Comparison of ENCODE assay signal across 1 cellular context in genomic region chr11:95923730-95924413, GRCh38.
TF ChIP-seq lines count a peak whose summit lies in the region.

MTMR2 (minus strand) TSS chr11:95924107; CDS start chr11:95923954, 153 bp downstream.

TF ChIP-seq in HepG2, 621 proteins besides CTCF, POLR2A, EP300 and RAD21 (continued from another document and continues in another):
- TF ChIP-seq, protein P1, sequence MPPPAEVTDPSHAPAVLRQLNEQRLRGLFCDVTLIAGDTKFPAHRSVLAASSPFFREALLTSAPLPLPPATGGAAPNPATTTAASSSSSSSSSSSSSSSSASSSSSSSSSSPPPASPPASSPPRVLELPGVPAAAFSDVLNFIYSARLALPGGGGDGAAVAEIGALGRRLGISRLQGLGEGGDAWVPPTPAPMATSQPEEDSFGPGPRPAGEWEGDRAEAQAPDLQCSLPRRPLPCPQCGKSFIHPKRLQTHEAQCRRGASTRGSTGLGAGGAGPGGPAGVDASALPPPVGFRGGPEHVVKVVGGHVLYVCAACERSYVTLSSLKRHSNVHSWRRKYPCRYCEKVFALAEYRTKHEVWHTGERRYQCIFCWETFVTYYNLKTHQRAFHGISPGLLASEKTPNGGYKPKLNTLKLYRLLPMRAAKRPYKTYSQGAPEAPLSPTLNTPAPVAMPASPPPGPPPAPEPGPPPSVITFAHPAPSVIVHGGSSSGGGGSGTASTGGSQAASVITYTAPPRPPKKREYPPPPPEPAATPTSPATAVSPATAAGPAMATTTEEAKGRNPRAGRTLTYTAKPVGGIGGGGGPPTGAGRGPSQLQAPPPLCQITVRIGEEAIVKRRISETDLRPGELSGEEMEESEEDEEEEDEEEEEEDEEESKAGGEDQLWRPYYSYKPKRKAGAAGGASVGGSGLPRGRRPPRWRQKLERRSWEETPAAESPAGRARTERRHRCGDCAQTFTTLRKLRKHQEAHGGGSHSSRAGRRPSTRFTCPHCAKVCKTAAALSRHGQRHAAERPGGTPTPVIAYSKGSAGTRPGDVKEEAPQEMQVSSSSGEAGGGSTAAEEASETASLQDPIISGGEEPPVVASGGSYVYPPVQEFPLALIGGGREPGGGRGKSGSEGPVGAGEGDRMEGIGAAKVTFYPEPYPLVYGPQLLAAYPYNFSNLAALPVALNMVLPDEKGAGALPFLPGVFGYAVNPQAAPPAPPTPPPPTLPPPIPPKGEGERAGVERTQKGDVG (CRISPR knock-in tag; IDR thresholded peaks at IDR 0.05; ENCODE audit: borderline replicate concordance): peak; percentile 83; the same call in 1 of the 2 replicates
- peak; percentile 56; the same call in 1 of the 2 replicates for TF ChIP-seq BCL6 (CRISPR knock-in tag; IDR thresholded peaks at IDR 0.05)
- TF ChIP-seq ERF (CRISPR knock-in tag; IDR thresholded peaks at IDR 0.05): peak; percentile 77; the same call in 1 of the 2 replicates
- no peak for TF ChIP-seq SRSF4 (IDR thresholded peaks at IDR 0.05; ENCODE audit: low read depth, low read length, poor library complexity, severe bottlenecking)
- peak; percentile 65; the same call in 1 of the 2 replicates for TF ChIP-seq ZNF841 (CRISPR knock-in tag; IDR thresholded peaks at IDR 0.05; ENCODE audit: borderline replicate concordance)
- TF ChIP-seq SRY (CRISPR knock-in tag; IDR thresholded peaks at IDR 0.05): peak; percentile 95; the same call in 1 of the 2 replicates
- TF ChIP-seq, protein P2, sequence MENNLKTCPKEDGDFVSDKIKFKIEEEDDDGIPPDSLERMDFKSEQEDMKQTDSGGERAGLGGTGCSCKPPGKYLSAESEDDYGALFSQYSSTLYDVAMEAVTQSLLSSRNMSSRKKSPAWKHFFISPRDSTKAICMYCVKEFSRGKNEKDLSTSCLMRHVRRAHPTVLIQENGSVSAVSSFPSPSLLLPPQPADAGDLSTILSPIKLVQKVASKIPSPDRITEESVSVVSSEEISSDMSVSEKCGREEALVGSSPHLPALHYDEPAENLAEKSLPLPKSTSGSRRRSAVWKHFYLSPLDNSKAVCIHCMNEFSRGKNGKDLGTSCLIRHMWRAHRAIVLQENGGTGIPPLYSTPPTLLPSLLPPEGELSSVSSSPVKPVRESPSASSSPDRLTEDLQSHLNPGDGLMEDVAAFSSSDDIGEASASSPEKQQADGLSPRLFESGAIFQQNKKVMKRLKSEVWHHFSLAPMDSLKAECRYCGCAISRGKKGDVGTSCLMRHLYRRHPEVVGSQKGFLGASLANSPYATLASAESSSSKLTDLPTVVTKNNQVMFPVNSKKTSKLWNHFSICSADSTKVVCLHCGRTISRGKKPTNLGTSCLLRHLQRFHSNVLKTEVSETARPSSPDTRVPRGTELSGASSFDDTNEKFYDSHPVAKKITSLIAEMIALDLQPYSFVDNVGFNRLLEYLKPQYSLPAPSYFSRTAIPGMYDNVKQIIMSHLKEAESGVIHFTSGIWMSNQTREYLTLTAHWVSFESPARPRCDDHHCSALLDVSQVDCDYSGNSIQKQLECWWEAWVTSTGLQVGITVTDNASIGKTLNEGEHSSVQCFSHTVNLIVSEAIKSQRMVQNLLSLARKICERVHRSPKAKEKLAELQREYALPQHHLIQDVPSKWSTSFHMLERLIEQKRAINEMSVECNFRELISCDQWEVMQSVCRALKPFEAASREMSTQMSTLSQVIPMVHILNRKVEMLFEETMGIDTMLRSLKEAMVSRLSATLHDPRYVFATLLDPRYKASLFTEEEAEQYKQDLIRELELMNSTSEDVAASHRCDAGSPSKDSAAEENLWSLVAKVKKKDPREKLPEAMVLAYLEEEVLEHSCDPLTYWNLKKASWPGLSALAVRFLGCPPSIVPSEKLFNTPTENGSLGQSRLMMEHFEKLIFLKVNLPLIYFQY (CRISPR knock-in tag; IDR thresholded peaks at IDR 0.05; ENCODE audit: borderline replicate concordance): no peak
- TF ChIP-seq FOXP1 (IDR thresholded peaks at IDR 0.05): no peak
- no peak for TF ChIP-seq FOXP1 (CRISPR knock-in tag; IDR thresholded peaks at IDR 0.05)
- TF ChIP-seq ZNF484 (CRISPR knock-in tag; IDR thresholded peaks at IDR 0.05; ENCODE audit: borderline replicate concordance, low read depth): no peak
- peak; percentile 77; the same call in 1 of the 2 replicates for TF ChIP-seq ZNF691 (CRISPR knock-in tag; IDR thresholded peaks at IDR 0.05; ENCODE audit: borderline replicate concordance, low read depth)
- TF ChIP-seq ZNF501 (CRISPR knock-in tag; IDR thresholded peaks at IDR 0.05): peak; percentile 98
- TF ChIP-seq ZNF143 (CRISPR knock-in tag; IDR thresholded peaks at IDR 0.05): peak; percentile 95
- TF ChIP-seq ZBTB25 (CRISPR knock-in tag; IDR thresholded peaks at IDR 0.05): peak; percentile 60; the same call in 1 of the 2 replicates
- TF ChIP-seq ZBTB42 (CRISPR knock-in tag; IDR thresholded peaks at IDR 0.05): peak; percentile 96
- TF ChIP-seq, protein P3, sequence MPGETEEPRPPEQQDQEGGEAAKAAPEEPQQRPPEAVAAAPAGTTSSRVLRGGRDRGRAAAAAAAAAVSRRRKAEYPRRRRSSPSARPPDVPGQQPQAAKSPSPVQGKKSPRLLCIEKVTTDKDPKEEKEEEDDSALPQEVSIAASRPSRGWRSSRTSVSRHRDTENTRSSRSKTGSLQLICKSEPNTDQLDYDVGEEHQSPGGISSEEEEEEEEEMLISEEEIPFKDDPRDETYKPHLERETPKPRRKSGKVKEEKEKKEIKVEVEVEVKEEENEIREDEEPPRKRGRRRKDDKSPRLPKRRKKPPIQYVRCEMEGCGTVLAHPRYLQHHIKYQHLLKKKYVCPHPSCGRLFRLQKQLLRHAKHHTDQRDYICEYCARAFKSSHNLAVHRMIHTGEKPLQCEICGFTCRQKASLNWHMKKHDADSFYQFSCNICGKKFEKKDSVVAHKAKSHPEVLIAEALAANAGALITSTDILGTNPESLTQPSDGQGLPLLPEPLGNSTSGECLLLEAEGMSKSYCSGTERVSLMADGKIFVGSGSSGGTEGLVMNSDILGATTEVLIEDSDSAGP (CRISPR knock-in tag; IDR thresholded peaks at IDR 0.05; ENCODE audit: borderline replicate concordance): peak; percentile 90
- TF ChIP-seq MBNL3 (CRISPR knock-in tag; conservative IDR thresholded peaks at IDR 0.05): no peak
- TF ChIP-seq MTERF4 (CRISPR knock-in tag; IDR thresholded peaks at IDR 0.05): peak; percentile 74; the same call in 1 of the 2 replicates
- peak; percentile 83; the same call in 1 of the 2 replicates for TF ChIP-seq MAF1 (CRISPR knock-in tag; IDR thresholded peaks at IDR 0.05; ENCODE audit: borderline replicate concordance)
- TF ChIP-seq SALL2 (CRISPR knock-in tag; IDR thresholded peaks at IDR 0.05): 0 out of 2 replicates have a peak, but pooled peaks have one; percentile 57
- TF ChIP-seq, protein P4, sequence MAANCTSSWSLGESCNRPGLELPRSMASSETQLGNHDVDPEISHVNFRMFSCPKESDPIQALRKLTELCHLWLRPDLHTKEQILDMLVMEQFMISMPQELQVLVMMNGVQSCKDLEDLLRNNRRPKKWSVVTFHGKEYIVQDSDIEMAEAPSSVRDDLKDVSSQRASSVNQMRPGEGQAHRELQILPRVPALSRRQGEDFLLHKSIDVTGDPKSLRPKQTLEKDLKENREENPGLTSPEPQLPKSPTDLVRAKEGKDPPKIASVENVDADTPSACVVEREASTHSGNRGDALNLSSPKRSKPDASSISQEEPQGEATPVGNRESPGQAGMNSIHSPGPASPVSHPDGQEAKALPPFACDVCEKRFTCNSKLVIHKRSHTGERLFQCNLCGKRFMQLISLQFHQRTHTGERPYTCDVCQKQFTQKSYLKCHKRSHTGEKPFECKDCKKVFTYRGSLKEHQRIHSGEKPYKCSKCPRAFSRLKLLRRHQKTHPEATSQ (CRISPR knock-in tag; IDR thresholded peaks at IDR 0.05; ENCODE audit: borderline replicate concordance): peak; percentile 77; the same call in 1 of the 2 replicates
- peak; percentile 43; the same call in 1 of the 2 replicates for TF ChIP-seq ZMYM3 (CRISPR knock-in tag; IDR thresholded peaks at IDR 0.05)
- TF ChIP-seq, protein P5, sequence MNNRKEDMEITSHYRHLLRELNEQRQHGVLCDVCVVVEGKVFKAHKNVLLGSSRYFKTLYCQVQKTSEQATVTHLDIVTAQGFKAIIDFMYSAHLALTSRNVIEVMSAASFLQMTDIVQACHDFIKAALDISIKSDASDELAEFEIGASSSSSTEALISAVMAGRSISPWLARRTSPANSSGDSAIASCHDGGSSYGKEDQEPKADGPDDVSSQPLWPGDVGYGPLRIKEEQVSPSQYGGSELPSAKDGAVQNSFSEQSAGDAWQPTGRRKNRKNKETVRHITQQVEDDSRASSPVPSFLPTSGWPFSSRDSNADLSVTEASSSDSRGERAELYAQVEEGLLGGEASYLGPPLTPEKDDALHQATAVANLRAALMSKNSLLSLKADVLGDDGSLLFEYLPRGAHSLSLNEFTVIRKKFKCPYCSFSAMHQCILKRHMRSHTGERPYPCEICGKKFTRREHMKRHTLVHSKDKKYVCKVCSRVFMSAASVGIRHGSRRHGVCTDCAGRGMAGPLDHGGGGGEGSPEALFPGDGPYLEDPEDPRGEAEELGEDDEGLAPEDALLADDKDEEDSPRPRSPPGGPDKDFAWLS (CRISPR knock-in tag; IDR thresholded peaks at IDR 0.05; ENCODE audit: borderline replicate concordance): 0 out of 2 replicates have a peak, but pooled peaks have one; percentile 68
- 0 out of 2 replicates have a peak, but pooled peaks have one; percentile 27 for TF ChIP-seq MIER2 (CRISPR knock-in tag; IDR thresholded peaks at IDR 0.05)
- TF ChIP-seq, protein P6, sequence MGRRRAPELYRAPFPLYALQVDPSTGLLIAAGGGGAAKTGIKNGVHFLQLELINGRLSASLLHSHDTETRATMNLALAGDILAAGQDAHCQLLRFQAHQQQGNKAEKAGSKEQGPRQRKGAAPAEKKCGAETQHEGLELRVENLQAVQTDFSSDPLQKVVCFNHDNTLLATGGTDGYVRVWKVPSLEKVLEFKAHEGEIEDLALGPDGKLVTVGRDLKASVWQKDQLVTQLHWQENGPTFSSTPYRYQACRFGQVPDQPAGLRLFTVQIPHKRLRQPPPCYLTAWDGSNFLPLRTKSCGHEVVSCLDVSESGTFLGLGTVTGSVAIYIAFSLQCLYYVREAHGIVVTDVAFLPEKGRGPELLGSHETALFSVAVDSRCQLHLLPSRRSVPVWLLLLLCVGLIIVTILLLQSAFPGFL (CRISPR knock-in tag; IDR thresholded peaks at IDR 0.05): no peak
- TF ChIP-seq, protein P7, sequence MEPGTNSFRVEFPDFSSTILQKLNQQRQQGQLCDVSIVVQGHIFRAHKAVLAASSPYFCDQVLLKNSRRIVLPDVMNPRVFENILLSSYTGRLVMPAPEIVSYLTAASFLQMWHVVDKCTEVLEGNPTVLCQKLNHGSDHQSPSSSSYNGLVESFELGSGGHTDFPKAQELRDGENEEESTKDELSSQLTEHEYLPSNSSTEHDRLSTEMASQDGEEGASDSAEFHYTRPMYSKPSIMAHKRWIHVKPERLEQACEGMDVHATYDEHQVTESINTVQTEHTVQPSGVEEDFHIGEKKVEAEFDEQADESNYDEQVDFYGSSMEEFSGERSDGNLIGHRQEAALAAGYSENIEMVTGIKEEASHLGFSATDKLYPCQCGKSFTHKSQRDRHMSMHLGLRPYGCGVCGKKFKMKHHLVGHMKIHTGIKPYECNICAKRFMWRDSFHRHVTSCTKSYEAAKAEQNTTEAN (CRISPR knock-in tag; conservative IDR thresholded peaks at IDR 0.05): 0 out of 2 replicates have a peak, but pooled peaks have one; percentile 62
- peak; percentile 95; the same call in 1 of the 2 replicates for TF ChIP-seq SNAI1 (CRISPR knock-in tag; IDR thresholded peaks at IDR 0.05; ENCODE audit: borderline replicate concordance)
- TF ChIP-seq NRL (CRISPR knock-in tag; IDR thresholded peaks at IDR 0.05; ENCODE audit: borderline replicate concordance): peak; percentile 91; the same call in 1 of the 2 replicates
- peak; percentile 76; the same call in 1 of the 2 replicates for TF ChIP-seq ZSCAN9 (CRISPR knock-in tag; IDR thresholded peaks at IDR 0.05; ENCODE audit: borderline replicate concordance)
- TF ChIP-seq, protein P8, sequence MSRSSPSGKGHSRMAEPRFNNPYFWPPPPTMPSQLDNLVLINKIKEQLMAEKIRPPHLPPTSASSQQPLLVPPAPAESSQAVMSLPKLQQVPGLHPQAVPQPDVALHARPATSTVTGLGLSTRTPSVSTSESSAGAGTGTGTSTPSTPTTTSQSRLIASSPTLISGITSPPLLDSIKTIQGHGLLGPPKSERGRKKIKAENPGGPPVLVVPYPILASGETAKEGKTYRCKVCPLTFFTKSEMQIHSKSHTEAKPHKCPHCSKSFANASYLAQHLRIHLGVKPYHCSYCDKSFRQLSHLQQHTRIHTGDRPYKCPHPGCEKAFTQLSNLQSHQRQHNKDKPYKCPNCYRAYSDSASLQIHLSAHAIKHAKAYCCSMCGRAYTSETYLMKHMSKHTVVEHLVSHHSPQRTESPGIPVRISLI (CRISPR knock-in tag; IDR thresholded peaks at IDR 0.05; ENCODE audit: borderline replicate concordance): 0 out of 2 replicates have a peak, but pooled peaks have one; percentile 26
- peak; percentile 62; the same call in 1 of the 2 replicates for TF ChIP-seq SAFB2 (CRISPR knock-in tag; IDR thresholded peaks at IDR 0.05; ENCODE audit: borderline replicate concordance, low read depth)
- 0 out of 2 replicates have a peak, but pooled peaks have one; percentile 71 for TF ChIP-seq NFKBIZ (CRISPR knock-in tag; IDR thresholded peaks at IDR 0.05)
- peak; percentile 68; the same call in 1 of the 2 replicates for TF ChIP-seq ZNF704 (CRISPR knock-in tag; IDR thresholded peaks at IDR 0.05; ENCODE audit: borderline replicate concordance)
- TF ChIP-seq HMGA1 (CRISPR knock-in tag; conservative IDR thresholded peaks at IDR 0.05): no peak
- TF ChIP-seq PHF20 (CRISPR knock-in tag; IDR thresholded peaks at IDR 0.05): peak; percentile 89
